In the genomic region with DNA sequence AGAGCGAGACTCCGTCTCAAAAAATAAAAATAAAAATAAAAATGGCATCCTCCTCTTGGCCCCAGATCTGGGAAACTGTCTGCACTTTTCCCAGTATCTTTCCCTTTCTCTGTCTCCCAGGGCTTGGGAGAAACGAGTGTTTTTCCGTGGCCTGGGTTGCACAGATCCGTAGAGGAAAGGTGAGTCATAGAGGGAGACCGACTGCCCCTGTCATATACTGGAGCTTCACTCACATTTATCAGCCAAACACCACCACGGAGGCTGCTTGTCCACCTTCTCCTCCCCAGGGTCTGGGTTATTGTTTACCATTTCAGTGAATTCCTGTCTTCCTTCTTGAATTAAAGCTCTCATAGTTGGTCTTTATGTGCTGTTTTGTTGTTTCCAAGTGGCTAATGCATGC, we compare ENCODE assay signal across 26 cellular contexts. TPM values are rescaled to one million over a fixed set of nuclear protein-coding genes. Genes with fewer than 3 reads are reported as not detected.
A peak's percentile ranks its signal among the peaks of the same experiment; 100 is the strongest.
DNase-seq lines count a peak whose midpoint lies in the region; ATAC-seq and TF ChIP-seq lines count a peak whose summit lies in the region.
"Had no signal": no experiment of that assay in that cellular context is flagged by ENCODE, and none has a peak within 500 bp of the region (broad histone marks: within the 10 kb centered on the region; RNA-seq: fewer than 3 reads in every experiment).

No MANE protein-coding gene starts in this region.

- no peak overlapping the region for H3K4ac ChIP-seq in H9 (ENCODE audit: low read depth, low read length)

- H3K9me3 ChIP-seq in GM23248 (ENCODE audit: low read depth) (no peaks in the 10 kb centered on the region), esophagus squamous epithelium (no peaks in the 10 kb centered on the region), H9 (ENCODE audit: control insufficient read depth, low read depth, low read length) (no peaks in the 10 kb centered on the region)
- H3K9me3 ChIP-seq: BE2C, Caco-2, prostate gland had no signal

- no peaks in the 10 kb centered on the region for H3F3A ChIP-seq in GM23248 (ENCODE audit: insufficient read depth)

- TF ChIP-seq CTCF in nephron progenitor cell (IDR thresholded peaks at IDR 0.05) = no peak
- TF ChIP-seq CTCF in esophagus squamous epithelium (IDR thresholded peaks at IDR 0.05) = no peak
- TF ChIP-seq CTCF in H9 (conservative IDR thresholded peaks at IDR 0.05) = no peak

- no peak overlapping the region for H2BK5ac ChIP-seq in H9 (ENCODE audit: insufficient read length, low read length)

- no peak overlapping the region for H3K9ac ChIP-seq in GM23248
- no peak overlapping the region for H3K9ac ChIP-seq in H9 (ENCODE audit: extremely low read depth, insufficient read length, low read length)

- H3K9me2 ChIP-seq in GM23248 (ENCODE audit: insufficient read depth) = no peaks in the 10 kb centered on the region

- DNase-seq in GM23248 (peak; percentile 63), RPMI7951 (ENCODE audit: low read depth) (peak; percentile 62), dermis microvascular lymphatic vessel endothelial cell (ENCODE audit: low read depth in 2 of 2) (peak; percentile 54 to 84), nephron progenitor cell (no peak), esophagus squamous epithelium (lab: John Stamatoyannopoulos, UW) (no peak), H9 (no peak), foreskin melanocyte (no peak)
- DNase-seq: activated CD4-positive, alpha-beta T cell treated with anti-CD3 and anti-CD28 coated beads, Interleukin-2, amount 50 U/mL, for 48 hours; activated naive CD4-positive, alpha-beta T cell treated with anti-CD3 and anti-CD28 coated beads, Interleukin-2, amount 10 ng/mL, durations not matched to agents 7 days and 5 days; activated T-cell treated with anti-CD3 and anti-CD28 coated beads, Interleukin-2, amount 50 U/mL, for 24 hours; aorta; BE2C; Caco-2; H7; Karpas-422; NCI-H1092 treated with DMSO at 0.1 percent for 48 hours; NCI-H2081 treated with DMSO at 0.1 percent for 48 hours; NCI-H510A treated with DMSO at 0.1 percent for 48 hours; SHP77; stimulated activated CD4-positive, alpha-beta T cell treated with anti-CD3 and anti-CD28 coated beads, Interleukin-4, amount 100 ng/mL, for 1 hour; stimulated activated naive CD8-positive, alpha-beta T cell treated with anti-CD3 and anti-CD28 coated beads, Interleukin-15, amount 100 ng/mL, for 72 hours had no signal

- H2BK20ac ChIP-seq in H9 (ENCODE audit: low read depth, low read length, poor library complexity, severe bottlenecking) = no peak overlapping the region

- in situ Hi-C loops in GM23248 (cut with MboI) = no loop called here

- H3K4me1 ChIP-seq in GM23248 (ENCODE audit: insufficient read depth) = no peaks in the 10 kb centered on the region
- no peaks in the 10 kb centered on the region for H3K4me1 ChIP-seq in esophagus squamous epithelium
- H3K4me1 ChIP-seq in H9 (ENCODE audit: insufficient read depth, low read length) = no peaks in the 10 kb centered on the region
- H3K4me1 ChIP-seq: BE2C, Caco-2, prostate gland had no signal

- H3K56ac ChIP-seq in H9 (ENCODE audit: insufficient read length, low read depth, low read length) = no peak overlapping the region

- no peak overlapping the region for H4K5ac ChIP-seq in H9 (ENCODE audit: insufficient read length, low read depth, low read length)

- H3K27me3 Mint-ChIP-seq in nephron progenitor cell (ENCODE audit: low read depth, poor library complexity) (peaks cover 4% of the 10 kb centered on the region), H9 (ENCODE audit: low read depth) (peaks cover 3% of the 10 kb centered on the region)

- H2AFZ ChIP-seq in GM23248 = peak overlapping the region; percentile 59
- no peak overlapping the region for H2AFZ ChIP-seq in H9 (ENCODE audit: low read length)

- no peaks in the 10 kb centered on the region for H3K36me3 Mint-ChIP-seq in nephron progenitor cell (ENCODE audit: low read depth)
- H3K36me3 Mint-ChIP-seq in H9 (ENCODE audit: insufficient read depth in 1 of 3, low read depth in 3 of 3) = no peaks in the 10 kb centered on the region
- H3K36me3 Mint-ChIP-seq: activated naive CD4-positive, alpha-beta T cell treated with anti-CD3 and anti-CD28 coated beads, Interleukin-2, amount 10 ng/mL, durations not matched to agents 7 days and 5 days had no signal

- no peak overlapping the region for H2AK5ac ChIP-seq in H9 (ENCODE audit: insufficient read length, low read length)

- WGBS in GM23248 (ENCODE audit: low coverage in 1 of 2, low lambda C conversion rate in 2 of 2, missing lambda C conversion rate in 2 of 2), 2 experiments = 18 to 20% methylated on average over 7 of the region's 7 CpGs
- 64 to 73% methylated on average over 7 of the region's 7 CpGs for WGBS in esophagus squamous epithelium, 2 donors
- WGBS in H9 (ENCODE audit: extremely low coverage, insufficient read length, low lambda C conversion rate) = no CpG with 5 or more reads among the region's 7 CpGs

- no peak overlapping the region for H3T11ph ChIP-seq in H9 (ENCODE audit: low read length)

- TF ChIP-seq POLR2A in esophagus squamous epithelium (IDR thresholded peaks at IDR 0.05) = no peak

- H4K8ac ChIP-seq in H9 (replicated peaks; ENCODE audit: insufficient read length, low read depth, low read length) = no peak overlapping the region

- no peak overlapping the region for H2BK15ac ChIP-seq in H9 (ENCODE audit: low read depth, low read length)

- no peak overlapping the region for H3K4me3 ChIP-seq in GM23248
- no peak overlapping the region for H3K4me3 ChIP-seq in esophagus squamous epithelium
- H3K4me3 ChIP-seq: prostate gland, skin epidermis had no signal

- H3K79me1 ChIP-seq in H9 (ENCODE audit: insufficient read depth, low read depth, low read length, poor library complexity, severe bottlenecking) = no peaks in the 10 kb centered on the region

- H2BK120ac ChIP-seq in H9 (ENCODE audit: low read depth, low read length, poor library complexity, severe bottlenecking) = no peak overlapping the region

- H4K20me1 ChIP-seq in GM23248 (ENCODE audit: insufficient read depth) (no peaks in the 10 kb centered on the region), H9 (ENCODE audit: control insufficient read depth, insufficient read depth, insufficient read length) (no peaks in the 10 kb centered on the region)

- H3K27ac Mint-ChIP-seq in nephron progenitor cell = peak overlapping the region; percentile 52
- H3K27ac Mint-ChIP-seq in H9 = no peak overlapping the region
- H3K27ac Mint-ChIP-seq: activated naive CD4-positive, alpha-beta T cell treated with anti-CD3 and anti-CD28 coated beads, Interleukin-2, amount 10 ng/mL, durations not matched to agents 7 days and 5 days; activated T-cell treated with anti-CD3 and anti-CD28 coated beads, Interleukin-2, amount 50 U/mL, for 24 hours; stimulated activated naive CD8-positive, alpha-beta T cell treated with anti-CD3 and anti-CD28 coated beads, Interleukin-15, amount 100 ng/mL, for 72 hours had no signal

- intact Hi-C loops in esophagus squamous epithelium (cut with DNase I) = no loop called here

- H3K27me3 ChIP-seq in GM23248 (replicated peaks; ENCODE audit: insufficient read depth) (peaks cover 7% of the 10 kb centered on the region), esophagus squamous epithelium (peaks cover 0 to 12% (median 0%) of the 10 kb centered on the region in 4 donors), H9 (ENCODE audit: insufficient read depth, low read length) (no peaks in the 10 kb centered on the region)
- H3K27me3 ChIP-seq: BE2C had no signal

- no peak overlapping the region for H4K91ac ChIP-seq in H9 (ENCODE audit: insufficient read length, low read depth, low read length)

- H3K79me2 ChIP-seq in GM23248 (ENCODE audit: insufficient read depth) (no peaks in the 10 kb centered on the region), H9 (ENCODE audit: insufficient read depth, low read length) (no peaks in the 10 kb centered on the region)

- no peak overlapping the region for H3K18ac ChIP-seq in H9 (ENCODE audit: insufficient read length, low read depth, low read length)

- peaks cover 9% of the 10 kb centered on the region for H3K4me1 Mint-ChIP-seq in nephron progenitor cell
- H3K4me1 Mint-ChIP-seq in H9 = peaks cover 6% of the 10 kb centered on the region in 2 experiments; a peak in 3 of 4 replicates
- H3K4me1 Mint-ChIP-seq: stimulated activated naive CD8-positive, alpha-beta T cell treated with anti-CD3 and anti-CD28 coated beads, Interleukin-15, amount 100 ng/mL, for 72 hours had no signal

- H3K23me2 ChIP-seq in H9 (ENCODE audit: insufficient read length, low read depth, low read length, poor library complexity, severe bottlenecking) = no peaks in the 10 kb centered on the region

- H3K14ac ChIP-seq in H9 (ENCODE audit: insufficient read depth, low read length) = no peak overlapping the region

- no peak overlapping the region for H3K23ac ChIP-seq in H9 (ENCODE audit: insufficient read length, low read depth, low read length)

- no peak overlapping the region for H3K4me2 ChIP-seq in GM23248 (ENCODE audit: unreplicated experiment)
- H3K4me2 ChIP-seq in H9 (ENCODE audit: insufficient read depth, insufficient read length, low read length) = no peak overlapping the region

- H3K36me3 ChIP-seq in GM23248 (ENCODE audit: low read depth) (no peaks in the 10 kb centered on the region), esophagus squamous epithelium (no peaks in the 10 kb centered on the region)
- H3K36me3 ChIP-seq: BE2C, prostate gland had no signal

- no peak for ATAC-seq in GM21786 (IDR thresholded peaks at IDR 0.05; ENCODE audit: unreplicated experiment)
- ATAC-seq: stimulated activated naive CD8-positive, alpha-beta T cell treated with anti-CD3 and anti-CD28 coated beads, Interleukin-15, amount 100 ng/mL, for 72 hours had no signal

- H3K9me3 Mint-ChIP-seq in nephron progenitor cell (no peaks in the 10 kb centered on the region), H9 (no peaks in the 10 kb centered on the region)
- H3K9me3 Mint-ChIP-seq: activated naive CD4-positive, alpha-beta T cell treated with anti-CD3 and anti-CD28 coated beads, Interleukin-2, amount 10 ng/mL, durations not matched to agents 7 days and 5 days; activated T-cell treated with anti-CD3 and anti-CD28 coated beads, Interleukin-2, amount 50 U/mL, for 24 hours; stimulated activated naive CD8-positive, alpha-beta T cell treated with anti-CD3 and anti-CD28 coated beads, Interleukin-15, amount 100 ng/mL, for 72 hours had no signal

- H2BK12ac ChIP-seq in H9 (ENCODE audit: insufficient read length, low read depth, low read length) = no peak overlapping the region

- H3K27ac ChIP-seq in GM23248 (no peak overlapping the region), esophagus squamous epithelium (no peak overlapping the region), H9 (ENCODE audit: insufficient read length, low read depth, low read length) (no peak overlapping the region)
- H3K27ac ChIP-seq: prostate gland, skin epidermis, VCaP had no signal

- H3K4me3 Mint-ChIP-seq in nephron progenitor cell (no peak overlapping the region), H9 (no peak overlapping the region)
- H3K4me3 Mint-ChIP-seq: activated naive CD4-positive, alpha-beta T cell treated with anti-CD3 and anti-CD28 coated beads, Interleukin-2, amount 10 ng/mL, durations not matched to agents 7 days and 5 days; activated T-cell treated with anti-CD3 and anti-CD28 coated beads, Interleukin-2, amount 50 U/mL, for 24 hours; neural crest cell; stimulated activated naive CD8-positive, alpha-beta T cell treated with anti-CD3 and anti-CD28 coated beads, Interleukin-15, amount 100 ng/mL, for 72 hours had no signal

RNA-seq across cellular contexts. Expression of gene EIF2S2, which starts 31.9 kb away (rescaled TPM):
- 114 and 138 TPM in 2 replicates for total RNA-seq in GM23248 (2014; rRNA removed; shearing (Covaris generic))
- 109 and 114 TPM in 2 replicates for polyA plus RNA-seq in GM23248 (2016; fragmentation: Nextera tagmentation; extraction: Ambion mirVana)
- total RNA-seq in RPMI7951 (2014; rRNA removed; shearing (Covaris generic)) = 146 and 159 TPM in 2 replicates
- total RNA-seq in dermis microvascular lymphatic vessel endothelial cell (52.5 and 61.9 TPM in 2 replicates), esophagus squamous epithelium (10 to 100 TPM; 39.0 to 79.3 (median 64.4) TPM), H9 (2021) (188 and 189 TPM in 2 replicates)

Comparison
In these comparisons a context has a peak if more than half of its experiments do, and no peak if none do; other contexts are left out.
1. DNase-seq: peak in GM23248 (single experiment), RPMI7951 (single experiment) and dermis microvascular lymphatic vessel endothelial cell (2 of 2); none in nephron progenitor cell (single experiment), esophagus squamous epithelium (single experiment), H9 (single experiment) and foreskin melanocyte (single experiment).